In the genomic region with DNA sequence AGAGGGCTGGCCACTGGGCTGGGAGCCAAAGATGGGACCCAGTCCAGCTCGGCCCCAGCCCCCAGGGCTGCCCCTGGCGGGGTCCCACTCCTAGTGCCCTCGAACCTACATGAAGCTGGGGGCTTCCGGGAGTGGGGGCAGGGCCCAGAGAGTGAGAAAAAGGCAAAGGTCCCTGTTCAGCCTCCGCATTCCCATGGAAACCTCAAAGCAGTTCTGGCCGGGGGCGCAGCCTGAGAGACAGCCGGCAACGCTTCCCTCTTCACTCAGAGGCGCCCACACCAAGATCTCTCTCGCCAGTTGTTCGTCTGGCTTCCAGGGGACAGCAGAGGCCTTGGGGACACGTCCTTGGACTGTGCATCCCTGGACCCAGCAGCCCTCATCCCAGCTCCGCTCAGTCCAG, we compare ENCODE assay signal across 2 cellular contexts.
TF ChIP-seq lines count a peak whose summit lies in the region.

No MANE protein-coding gene starts in this region.

TF ChIP-seq in HepG2, 621 proteins besides CTCF, POLR2A, EP300 and RAD21 (continues in another document):
- TF ChIP-seq CBX5 (CRISPR knock-in tag; IDR thresholded peaks at IDR 0.05; ENCODE audit: borderline replicate concordance), result no peak
- TF ChIP-seq, protein P1, sequence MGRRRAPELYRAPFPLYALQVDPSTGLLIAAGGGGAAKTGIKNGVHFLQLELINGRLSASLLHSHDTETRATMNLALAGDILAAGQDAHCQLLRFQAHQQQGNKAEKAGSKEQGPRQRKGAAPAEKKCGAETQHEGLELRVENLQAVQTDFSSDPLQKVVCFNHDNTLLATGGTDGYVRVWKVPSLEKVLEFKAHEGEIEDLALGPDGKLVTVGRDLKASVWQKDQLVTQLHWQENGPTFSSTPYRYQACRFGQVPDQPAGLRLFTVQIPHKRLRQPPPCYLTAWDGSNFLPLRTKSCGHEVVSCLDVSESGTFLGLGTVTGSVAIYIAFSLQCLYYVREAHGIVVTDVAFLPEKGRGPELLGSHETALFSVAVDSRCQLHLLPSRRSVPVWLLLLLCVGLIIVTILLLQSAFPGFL (CRISPR knock-in tag; IDR thresholded peaks at IDR 0.05), result no peak
- TF ChIP-seq WIZ (CRISPR knock-in tag; IDR thresholded peaks at IDR 0.05), result no peak
- TF ChIP-seq, protein P2, sequence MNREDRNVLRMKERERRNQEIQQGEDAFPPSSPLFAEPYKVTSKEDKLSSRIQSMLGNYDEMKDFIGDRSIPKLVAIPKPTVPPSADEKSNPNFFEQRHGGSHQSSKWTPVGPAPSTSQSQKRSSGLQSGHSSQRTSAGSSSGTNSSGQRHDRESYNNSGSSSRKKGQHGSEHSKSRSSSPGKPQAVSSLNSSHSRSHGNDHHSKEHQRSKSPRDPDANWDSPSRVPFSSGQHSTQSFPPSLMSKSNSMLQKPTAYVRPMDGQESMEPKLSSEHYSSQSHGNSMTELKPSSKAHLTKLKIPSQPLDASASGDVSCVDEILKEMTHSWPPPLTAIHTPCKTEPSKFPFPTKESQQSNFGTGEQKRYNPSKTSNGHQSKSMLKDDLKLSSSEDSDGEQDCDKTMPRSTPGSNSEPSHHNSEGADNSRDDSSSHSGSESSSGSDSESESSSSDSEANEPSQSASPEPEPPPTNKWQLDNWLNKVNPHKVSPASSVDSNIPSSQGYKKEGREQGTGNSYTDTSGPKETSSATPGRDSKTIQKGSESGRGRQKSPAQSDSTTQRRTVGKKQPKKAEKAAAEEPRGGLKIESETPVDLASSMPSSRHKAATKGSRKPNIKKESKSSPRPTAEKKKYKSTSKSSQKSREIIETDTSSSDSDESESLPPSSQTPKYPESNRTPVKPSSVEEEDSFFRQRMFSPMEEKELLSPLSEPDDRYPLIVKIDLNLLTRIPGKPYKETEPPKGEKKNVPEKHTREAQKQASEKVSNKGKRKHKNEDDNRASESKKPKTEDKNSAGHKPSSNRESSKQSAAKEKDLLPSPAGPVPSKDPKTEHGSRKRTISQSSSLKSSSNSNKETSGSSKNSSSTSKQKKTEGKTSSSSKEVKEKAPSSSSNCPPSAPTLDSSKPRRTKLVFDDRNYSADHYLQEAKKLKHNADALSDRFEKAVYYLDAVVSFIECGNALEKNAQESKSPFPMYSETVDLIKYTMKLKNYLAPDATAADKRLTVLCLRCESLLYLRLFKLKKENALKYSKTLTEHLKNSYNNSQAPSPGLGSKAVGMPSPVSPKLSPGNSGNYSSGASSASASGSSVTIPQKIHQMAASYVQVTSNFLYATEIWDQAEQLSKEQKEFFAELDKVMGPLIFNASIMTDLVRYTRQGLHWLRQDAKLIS (CRISPR knock-in tag; IDR thresholded peaks at IDR 0.05), result no peak
- TF ChIP-seq, protein P3, sequence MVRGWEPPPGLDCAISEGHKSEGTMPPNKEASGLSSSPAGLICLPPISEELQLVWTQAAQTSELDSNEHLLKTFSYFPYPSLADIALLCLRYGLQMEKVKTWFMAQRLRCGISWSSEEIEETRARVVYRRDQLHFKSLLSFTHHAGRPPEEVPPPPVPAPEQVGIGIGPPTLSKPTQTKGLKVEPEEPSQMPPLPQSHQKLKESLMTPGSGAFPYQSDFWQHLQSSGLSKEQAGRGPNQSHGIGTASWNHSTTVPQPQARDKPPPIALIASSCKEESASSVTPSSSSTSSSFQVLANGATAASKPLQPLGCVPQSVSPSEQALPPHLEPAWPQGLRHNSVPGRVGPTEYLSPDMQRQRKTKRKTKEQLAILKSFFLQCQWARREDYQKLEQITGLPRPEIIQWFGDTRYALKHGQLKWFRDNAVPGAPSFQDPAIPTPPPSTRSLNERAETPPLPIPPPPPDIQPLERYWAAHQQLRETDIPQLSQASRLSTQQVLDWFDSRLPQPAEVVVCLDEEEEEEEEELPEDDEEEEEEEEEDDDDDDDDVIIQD (CRISPR knock-in tag; IDR thresholded peaks at IDR 0.05; ENCODE audit: low read depth), result no peak

TF ChIP-seq in WTC11, 78 proteins besides CTCF, POLR2A, EP300 and RAD21:
- no peak for TF ChIP-seq RELA (CRISPR knock-in tag; IDR thresholded peaks at IDR 0.05; ENCODE audit: borderline replicate concordance)
- no peak for TF ChIP-seq OVOL2 (CRISPR knock-in tag; IDR thresholded peaks at IDR 0.05; ENCODE audit: borderline replicate concordance)
- TF ChIP-seq ZNF263 (CRISPR knock-in tag; IDR thresholded peaks at IDR 0.05; ENCODE audit: low read depth), result no peak
- TF ChIP-seq ZNF317 (CRISPR knock-in tag; IDR thresholded peaks at IDR 0.05; ENCODE audit: borderline replicate concordance, low read depth), result no peak
- TF ChIP-seq NFE2L1 (CRISPR knock-in tag; IDR thresholded peaks at IDR 0.05), result no peak
- TF ChIP-seq, protein P4, sequence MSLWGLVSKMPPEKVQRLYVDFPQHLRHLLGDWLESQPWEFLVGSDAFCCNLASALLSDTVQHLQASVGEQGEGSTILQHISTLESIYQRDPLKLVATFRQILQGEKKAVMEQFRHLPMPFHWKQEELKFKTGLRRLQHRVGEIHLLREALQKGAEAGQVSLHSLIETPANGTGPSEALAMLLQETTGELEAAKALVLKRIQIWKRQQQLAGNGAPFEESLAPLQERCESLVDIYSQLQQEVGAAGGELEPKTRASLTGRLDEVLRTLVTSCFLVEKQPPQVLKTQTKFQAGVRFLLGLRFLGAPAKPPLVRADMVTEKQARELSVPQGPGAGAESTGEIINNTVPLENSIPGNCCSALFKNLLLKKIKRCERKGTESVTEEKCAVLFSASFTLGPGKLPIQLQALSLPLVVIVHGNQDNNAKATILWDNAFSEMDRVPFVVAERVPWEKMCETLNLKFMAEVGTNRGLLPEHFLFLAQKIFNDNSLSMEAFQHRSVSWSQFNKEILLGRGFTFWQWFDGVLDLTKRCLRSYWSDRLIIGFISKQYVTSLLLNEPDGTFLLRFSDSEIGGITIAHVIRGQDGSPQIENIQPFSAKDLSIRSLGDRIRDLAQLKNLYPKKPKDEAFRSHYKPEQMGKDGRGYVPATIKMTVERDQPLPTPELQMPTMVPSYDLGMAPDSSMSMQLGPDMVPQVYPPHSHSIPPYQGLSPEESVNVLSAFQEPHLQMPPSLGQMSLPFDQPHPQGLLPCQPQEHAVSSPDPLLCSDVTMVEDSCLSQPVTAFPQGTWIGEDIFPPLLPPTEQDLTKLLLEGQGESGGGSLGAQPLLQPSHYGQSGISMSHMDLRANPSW (CRISPR knock-in tag; conservative IDR thresholded peaks at IDR 0.05; ENCODE audit: low read depth), result no peak
- no peak for TF ChIP-seq TP53 (CRISPR knock-in tag; IDR thresholded peaks at IDR 0.05)
- TF ChIP-seq, protein P1 (CRISPR knock-in tag; IDR thresholded peaks at IDR 0.05; ENCODE audit: borderline replicate concordance), result no peak
- TF ChIP-seq, protein P5, sequence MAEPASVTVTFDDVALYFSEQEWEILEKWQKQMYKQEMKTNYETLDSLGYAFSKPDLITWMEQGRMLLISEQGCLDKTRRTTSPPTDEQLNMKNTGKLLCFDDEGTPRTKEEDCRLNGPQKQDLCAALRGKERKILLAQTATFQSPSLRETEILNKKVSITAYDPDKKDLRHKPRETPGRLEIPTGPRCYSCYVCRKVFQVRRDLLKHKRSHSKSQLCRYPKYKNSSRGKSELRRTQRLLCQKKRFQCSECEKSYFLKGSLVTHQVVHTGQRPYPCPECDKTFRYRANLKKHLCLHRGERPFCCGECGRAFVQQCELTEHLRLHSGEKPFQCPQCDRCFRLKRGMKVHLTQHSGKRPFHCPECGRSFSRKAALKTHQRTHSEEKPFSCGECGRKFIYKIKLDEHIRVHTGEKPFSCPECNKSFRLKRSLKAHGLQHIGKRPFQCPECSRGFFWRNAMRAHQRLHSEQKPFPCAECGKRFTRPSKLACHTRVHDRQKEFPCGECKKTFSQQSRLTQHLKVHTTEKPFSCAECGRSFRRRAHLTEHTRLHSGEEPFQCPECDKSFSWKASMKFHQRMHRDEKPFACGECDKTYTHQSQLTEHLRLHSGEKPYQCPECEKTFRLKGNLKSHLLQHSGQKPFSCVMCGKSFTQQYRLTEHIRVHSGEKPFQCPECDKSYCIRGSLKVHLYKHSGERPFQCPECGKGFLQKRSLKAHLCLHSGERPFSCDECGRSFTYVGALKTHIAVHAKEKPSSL (CRISPR knock-in tag; conservative IDR thresholded peaks at IDR 0.05), result no peak
- TF ChIP-seq NFYB (CRISPR knock-in tag; conservative IDR thresholded peaks at IDR 0.05; ENCODE audit: low read depth), result no peak
- TF ChIP-seq, protein P6, sequence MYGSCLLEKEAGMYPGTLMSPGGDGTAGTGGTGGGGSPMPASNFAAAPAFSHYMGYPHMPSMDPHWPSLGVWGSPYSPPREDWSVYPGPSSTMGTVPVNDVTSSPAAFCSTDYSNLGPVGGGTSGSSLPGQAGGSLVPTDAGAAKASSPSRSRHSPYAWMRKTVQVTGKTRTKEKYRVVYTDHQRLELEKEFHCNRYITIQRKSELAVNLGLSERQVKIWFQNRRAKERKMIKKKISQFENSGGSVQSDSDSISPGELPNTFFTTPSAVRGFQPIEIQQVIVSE (CRISPR knock-in tag; IDR thresholded peaks at IDR 0.05; ENCODE audit: borderline replicate concordance), result no peak
- no peak for TF ChIP-seq GRHL2 (CRISPR knock-in tag; IDR thresholded peaks at IDR 0.05; ENCODE audit: insufficient replicate concordance, severe bottlenecking)
- TF ChIP-seq, protein P7, sequence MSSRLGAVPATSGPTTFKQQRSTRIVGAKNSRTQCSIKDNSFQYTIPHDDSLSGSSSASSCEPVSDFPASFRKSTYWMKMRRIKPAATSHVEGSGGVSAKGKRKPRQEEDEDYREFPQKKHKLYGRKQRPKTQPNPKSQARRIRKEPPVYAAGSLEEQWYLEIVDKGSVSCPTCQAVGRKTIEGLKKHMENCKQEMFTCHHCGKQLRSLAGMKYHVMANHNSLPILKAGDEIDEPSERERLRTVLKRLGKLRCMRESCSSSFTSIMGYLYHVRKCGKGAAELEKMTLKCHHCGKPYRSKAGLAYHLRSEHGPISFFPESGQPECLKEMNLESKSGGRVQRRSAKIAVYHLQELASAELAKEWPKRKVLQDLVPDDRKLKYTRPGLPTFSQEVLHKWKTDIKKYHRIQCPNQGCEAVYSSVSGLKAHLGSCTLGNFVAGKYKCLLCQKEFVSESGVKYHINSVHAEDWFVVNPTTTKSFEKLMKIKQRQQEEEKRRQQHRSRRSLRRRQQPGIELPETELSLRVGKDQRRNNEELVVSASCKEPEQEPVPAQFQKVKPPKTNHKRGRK (CRISPR knock-in tag; IDR thresholded peaks at IDR 0.05; ENCODE audit: borderline replicate concordance), result no peak
